In genomic region chr4:168608771-168609170, GRCh38 we compare ENCODE assay signal across 26 cellular contexts.
"Had no signal": no experiment of that assay in that cellular context is flagged by ENCODE, and none has a peak within 500 bp of the region (broad histone marks: within the 10 kb centered on the region; RNA-seq: fewer than 3 reads in every experiment).

No MANE protein-coding gene starts in this region.

- DNase-seq: activated CD4-positive, alpha-beta T cell treated with anti-CD3 and anti-CD28 coated beads for 48 hours; activated CD4-positive, alpha-beta T cell treated with anti-CD3 and anti-CD28 coated beads, Interleukin-2, amount 50 U/mL, for 48 hours; activated CD4-positive, CD25-positive, alpha-beta regulatory T cell treated with anti-CD3 and anti-CD28 coated beads, Interleukin-2, amount 50 U/mL, for 72 hours; activated CD8-positive, alpha-beta memory T cell treated with anti-CD3 and anti-CD28 coated beads, Interleukin-2, amount 10 ng/mL, durations not matched to agents 7 days and 5 days; activated effector memory CD4-positive, alpha-beta T cell treated with Interleukin-2 at 50 U/mL for 16 hours; activated naive CD4-positive, alpha-beta T cell; activated T-cell treated with anti-CD3 and anti-CD28 coated beads, Interleukin-2, amount 50 U/mL, for 24 hours; amniotic stem cell; body of pancreas; MG63; MV-4-11; NCI-H1105; NCI-H1436; NCI-H1694 treated with DMSO at 0.1 percent for 48 hours; NCI-H2029 treated with DMSO at 0.1 percent for 48 hours; NCI-H345; NCI-H510A; NCI-H526 treated with DMSO at 0.1 percent for 48 hours; Peyer's patch; Right ventricle myocardium superior had no signal

- H3K4me3 ChIP-seq: ascending aorta, body of pancreas, MG63, Peyer's patch, SJSA1 had no signal

- H3K9me3 ChIP-seq: ascending aorta, body of pancreas, MG63, Peyer's patch, SJSA1 had no signal

- H3K4me1 ChIP-seq: body of pancreas, Peyer's patch had no signal

- H3K9ac ChIP-seq: KMS-11 had no signal

- H3K27me3 ChIP-seq: ascending aorta, body of pancreas, MG63, Peyer's patch, SJSA1 had no signal

- ATAC-seq: activated CD8-positive, alpha-beta memory T cell treated with anti-CD3 and anti-CD28 coated beads, Interleukin-2, amount 10 ng/mL, durations not matched to agents 7 days and 5 days; body of pancreas; WTC11 had no signal

- H3K27ac ChIP-seq: ascending aorta, body of pancreas, KMS-11, Peyer's patch, RWPE1, SJSA1 had no signal

- FAIRE-seq: bronchial epithelial cell had no signal

- H3K4me2 ChIP-seq: KMS-11 had no signal

- H3K36me3 ChIP-seq: ascending aorta, MG63, Peyer's patch, SJSA1 had no signal
